15 cellular contexts compared by ENCODE assay signal in genomic region chr14:102225386-102225785, GRCh38.
A peak's percentile ranks its signal among the peaks of the same experiment; 100 is the strongest.
DNase-seq lines count a peak whose midpoint lies in the region; ATAC-seq, FAIRE-seq and TF ChIP-seq lines count a peak whose summit lies in the region.
"Had no signal": no experiment of that assay in that cellular context is flagged by ENCODE, and none has a peak within 500 bp of the region (broad histone marks: within the 10 kb centered on the region; RNA-seq: fewer than 3 reads in every experiment).

No MANE protein-coding gene starts in this region.

- peaks cover 1% of the 10 kb centered on the region for H3K27me3 Mint-ChIP-seq in astrocyte (ENCODE audit: low read depth, unreplicated experiment)
- H3K27me3 Mint-ChIP-seq: CD4-positive, CD25-positive, alpha-beta regulatory T cell had no signal

- DNase-seq in astrocyte (ENCODE audit: low read depth) (no peak), glomerular visceral epithelial cell (ENCODE audit: extremely low spot score) (peak; percentile 76), renal cortical epithelial cell (ENCODE audit: low read depth) (peak; percentile 70), CD1c-positive myeloid dendritic cell (ENCODE audit: extremely low spot score) (no peak), NCI-H1417 treated with DMSO at 0.1 percent for 48 hours (lab: John Stamatoyannopoulos, UW) (no peak)
- DNase-seq: CD4-positive, CD25-positive, alpha-beta regulatory T cell; DMS79; NCI-H187 treated with DMSO at 0.1 percent for 48 hours; NCI-H446; NK-92 treated with Interleukin-12 subunit alpha and Interleukin-12 subunit beta, amount 100 ng/mL, for 24 hours; PC-3 had no signal

- H3K4me3 Mint-ChIP-seq in astrocyte (ENCODE audit: unreplicated experiment) = no peak overlapping the region
- H3K4me3 Mint-ChIP-seq: CD4-positive, CD25-positive, alpha-beta regulatory T cell had no signal

- FAIRE-seq in astrocyte (lab: Jason Lieb, UNC) = no peak
- FAIRE-seq: D721Med had no signal

- H3K4me3 ChIP-seq in astrocyte (ENCODE audit: insufficient read depth, low read depth, low read length) = no peak overlapping the region
- H3K4me3 ChIP-seq: HAP-1 had no signal

- peaks cover 5% of the 10 kb centered on the region for H3K9me3 Mint-ChIP-seq in astrocyte (ENCODE audit: unreplicated experiment)
- H3K9me3 Mint-ChIP-seq: CD4-positive, CD25-positive, alpha-beta regulatory T cell had no signal

- peaks cover 11% of the 10 kb centered on the region for H3K4me1 ChIP-seq in astrocyte (ENCODE audit: insufficient read depth, low read length)
- H3K4me1 ChIP-seq: HAP-1 had no signal

- ATAC-seq in HG03196 (IDR thresholded peaks at IDR 0.05; ENCODE audit: unreplicated experiment) = no peak
- ATAC-seq: PC-3 had no signal

- H3K36me3 ChIP-seq in astrocyte (ENCODE audit: insufficient read depth, low read length) = peaks cover 5% of the 10 kb centered on the region

- H3K4me2 ChIP-seq in astrocyte (ENCODE audit: low read length) = no peak overlapping the region

- no peak for TF ChIP-seq CTCF in astrocyte (IDR thresholded peaks at IDR 0.05; ENCODE audit: insufficient read depth, low read depth, low read length)

- peak overlapping the region; percentile 66 for H3K27ac Mint-ChIP-seq in astrocyte (ENCODE audit: unreplicated experiment)

- no peak overlapping the region for H3K9ac ChIP-seq in astrocyte (ENCODE audit: low read length)

- H3K36me3 Mint-ChIP-seq in astrocyte (ENCODE audit: low read depth, unreplicated experiment) = peaks cover 19% of the 10 kb centered on the region

- no peaks in the 10 kb centered on the region for H3K79me2 ChIP-seq in astrocyte (ENCODE audit: insufficient read depth, low read length)

- no peaks in the 10 kb centered on the region for H4K20me1 ChIP-seq in astrocyte (ENCODE audit: insufficient read depth, low read length)

- no peak for TF ChIP-seq EP300 in Ishikawa (IDR thresholded peaks at IDR 0.05; ENCODE audit: borderline replicate concordance)

- no peaks in the 10 kb centered on the region for H3K27me3 ChIP-seq in astrocyte (ENCODE audit: insufficient read depth, low read length)

- no peaks in the 10 kb centered on the region for H3K9me3 ChIP-seq in astrocyte (ENCODE audit: insufficient read depth, low read depth, low read length)
- H3K9me3 ChIP-seq: HAP-1 had no signal

- no peak for TF ChIP-seq RAD21 in Ishikawa (IDR thresholded peaks at IDR 0.05; ENCODE audit: low read depth)

- H3K4me1 Mint-ChIP-seq in astrocyte (ENCODE audit: low read depth, unreplicated experiment) = peaks cover 6% of the 10 kb centered on the region

- H2AFZ ChIP-seq in astrocyte (ENCODE audit: low read depth, low read length) = no peak overlapping the region

- no peak overlapping the region for H3K27ac ChIP-seq in astrocyte (ENCODE audit: low read depth, low read length)

TF ChIP-seq in Ishikawa, 13 proteins besides CTCF, POLR2A, EP300 and RAD21:
- TF ChIP-seq YY1 (IDR thresholded peaks at IDR 0.05; ENCODE audit: low read depth) = no peak
- peak; percentile 41; the same call in 1 of the 2 replicates for TF ChIP-seq TEAD4 (IDR thresholded peaks at IDR 0.05)
TF ChIP-seq in Ishikawa: peak in this region for 1.

Comparison
In these comparisons a context has a peak if more than half of its experiments do, and no peak if none do; other contexts are left out.
1. DNase-seq: peak in glomerular visceral epithelial cell (single experiment) and renal cortical epithelial cell (single experiment); none in astrocyte (single experiment), CD1c-positive myeloid dendritic cell (single experiment) and NCI-H1417 treated with DMSO at 0.1 percent for 48 hours (single experiment).